8 cellular contexts compared by ENCODE assay signal in the genomic region with DNA sequence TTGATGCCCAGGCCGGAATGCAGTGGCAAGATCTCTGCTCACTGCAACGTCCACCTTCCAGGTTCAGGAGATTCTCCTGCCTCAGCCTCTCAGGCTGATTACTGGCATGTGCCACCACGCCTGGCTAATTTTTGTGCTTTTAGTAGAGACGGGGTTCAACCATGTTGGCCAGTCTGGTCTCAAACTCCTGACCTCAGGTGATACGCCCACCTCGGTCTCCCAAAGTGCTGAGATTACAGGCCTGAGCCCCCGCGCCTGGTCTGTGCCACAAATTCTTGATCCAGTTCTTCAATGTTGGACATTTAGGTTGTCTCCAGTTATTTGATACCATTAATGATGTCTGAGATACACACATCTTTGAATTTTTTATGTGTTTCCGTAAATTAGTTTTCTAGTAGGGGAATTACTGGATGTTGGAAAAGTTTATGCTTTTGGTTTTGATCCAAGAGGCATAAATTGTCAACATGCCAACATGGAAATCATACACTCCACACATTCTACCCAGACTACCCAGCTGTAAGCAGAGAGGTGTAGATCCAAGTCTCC. TPM values are rescaled to one million over a fixed set of nuclear protein-coding genes. Genes with fewer than 3 reads are reported as not detected.
DNase-seq lines count a peak whose midpoint lies in the region; ATAC-seq and TF ChIP-seq lines count a peak whose summit lies in the region.

No MANE protein-coding gene starts in this region.

- H3K36me3 ChIP-seq in psoas muscle (ENCODE audit: insufficient read depth in 1 of 2, low read depth in 1 of 2), result no peaks in the 10 kb centered on the region

- H3K27ac Mint-ChIP-seq in T-cell, result peak overlapping the region; percentile 92 to 96

- H3K9me3 Mint-ChIP-seq in T-cell, result no peaks in the 10 kb centered on the region

- peaks cover 38% of the 10 kb centered on the region for H3K4me1 ChIP-seq in psoas muscle

- POLR2A ChIA-PET in T-cell (lab: Charles Lee), result no interaction called here

- TF ChIP-seq CTCF in GM12864 (IDR thresholded peaks at IDR 0.05; ENCODE audit: low read depth, low read length, missing control alignments), result peak; percentile 43
- peak; percentile 53 for TF ChIP-seq CTCF in fibroblast of pulmonary artery (IDR thresholded peaks at IDR 0.05; ENCODE audit: low read length, missing control alignments)
- TF ChIP-seq CTCF in psoas muscle (IDR thresholded peaks at IDR 0.05), result no peak

- peak overlapping the region; percentile 96 for H3K4me3 ChIP-seq in GM12864 (ENCODE audit: low read depth, low read length)
- H3K4me3 ChIP-seq in fibroblast of pulmonary artery (replicated peaks; ENCODE audit: low read depth, low read length), result peak overlapping the region; percentile 70
- H3K4me3 ChIP-seq in psoas muscle, result peak overlapping the region; percentile 92

- ATAC-seq in T-cell (replicated peaks in 1 of 4), result no peak
- ATAC-seq in psoas muscle, result no peak
- no peak for ATAC-seq in HG02840 (IDR thresholded peaks at IDR 0.05; ENCODE audit: low FRiP score, unreplicated experiment)
- no peak for ATAC-seq in GM21717 (IDR thresholded peaks at IDR 0.05; ENCODE audit: unreplicated experiment)
- ATAC-seq in left lobe of liver, result no peak

- peak overlapping the region; percentile 89 to 91 (median 90) for H3K4me3 Mint-ChIP-seq in T-cell

- no peak for DNase-seq in GM12864 (ENCODE audit: low read depth)
- DNase-seq in T-cell, result peak in 1 of 34 experiments; percentile 4
- no peak for DNase-seq in fibroblast of pulmonary artery (ENCODE audit: low read depth)
- no peak for DNase-seq in psoas muscle
- DNase-seq in ecto neural progenitor cell (ENCODE audit: low spot score), result no peak
- DNase-seq in left lobe of liver (ENCODE audit: low spot score), result no peak

- CTCF ChIA-PET in T-cell (lab: Charles Lee), result interaction anchor here (0.8 to 2.1 kb wide), 6 partner anchors 47 to 678 kb away, joined by 3 to 18 read pairs (median 3); a partner anchor contains a TSS

- H3K4me1 Mint-ChIP-seq in T-cell, result peaks cover 53 to 59% (median 54%) of the 10 kb centered on the region in 3 donors

- intact Hi-C loops in psoas muscle (cut with DNase I), result loop anchor here in 1 of 2 donors (2.0 to 5.0 kb wide), 2 partner anchors 47 to 93 kb away; a partner anchor contains a TSS

- H3K9me3 ChIP-seq in psoas muscle, result no peaks in the 10 kb centered on the region

- peaks cover 5% of the 10 kb centered on the region for H3K36me3 Mint-ChIP-seq in T-cell

- H3K27me3 ChIP-seq in psoas muscle (ENCODE audit: insufficient read depth in 3 of 3, low read length in 2 of 3), result no peaks in the 10 kb centered on the region

- H3K27me3 Mint-ChIP-seq in T-cell, result no peaks in the 10 kb centered on the region

- H3K27ac ChIP-seq in psoas muscle, result peak overlapping the region; percentile 96

- 79 to 81% (median 80%) methylated on average over 9 of the region's 9 CpGs for WGBS in psoas muscle, 3 donors

RNA-seq across cellular contexts. Expression of a gene that starts 0.5 kb away (rescaled TPM):
- total RNA-seq in T-cell, result 10 to 100 TPM; 40.0 to 47.0 (median 42.3) TPM
- total RNA-seq in psoas muscle, result 10 to 100 TPM; 10.1 to 18.5 (median 13.8) TPM
- polyA plus RNA-seq in psoas muscle, result 10 to 100 TPM in 2 of 3 donors, 1 to 10 TPM in 1; 7.5 to 19.1 (median 13.2) TPM
- 28.3 TPM for total RNA-seq in left lobe of liver

RNA-seq across cellular contexts. Expression of a gene that starts 46.0 kb away (rescaled TPM):
- total RNA-seq in T-cell (10 to 100 TPM; 19.5 to 25.9 (median 24.2) TPM), psoas muscle (10 to 100 TPM; 21.7 to 69.8 (median 53.4) TPM), left lobe of liver (38.8 TPM)
- polyA plus RNA-seq in psoas muscle, result 10 to 100 TPM in 2 of 3 donors, 1 to 10 TPM in 1; 6.2 to 42.8 (median 19.3) TPM
